11 cellular contexts compared by ENCODE assay signal in genomic region chr4:37837446-37837845, GRCh38. TPM values are rescaled to one million over a fixed set of nuclear protein-coding genes. Genes with fewer than 3 reads are reported as not detected.
DNase-seq lines count a peak whose midpoint lies in the region; ATAC-seq and TF ChIP-seq lines count a peak whose summit lies in the region.
"Had no signal": no experiment of that assay in that cellular context is flagged by ENCODE, and none has a peak within 500 bp of the region (broad histone marks: within the 10 kb centered on the region; RNA-seq: fewer than 3 reads in every experiment).

No MANE protein-coding gene starts in this region.

- no peak for TF ChIP-seq CTCF in fibroblast of pulmonary artery (IDR thresholded peaks at IDR 0.05; ENCODE audit: low read length, missing control alignments)
- TF ChIP-seq CTCF in type B pancreatic cell (conservative IDR thresholded peaks at IDR 0.05), result no peak

- H3K27me3 Mint-ChIP-seq in activated T-cell treated with anti-CD3 and anti-CD28 coated beads, Interleukin-2, amount 50 U/mL, for 72 hours (ENCODE audit: low read depth), result no peaks in the 10 kb centered on the region
- no peaks in the 10 kb centered on the region for H3K27me3 Mint-ChIP-seq in T-helper 17 cell
- H3K27me3 Mint-ChIP-seq in stimulated activated naive CD8-positive, alpha-beta T cell treated with anti-CD3 and anti-CD28 coated beads, Interleukin-15, amount 100 ng/mL, for 72 hours, result no peaks in the 10 kb centered on the region
- no peaks in the 10 kb centered on the region for H3K27me3 Mint-ChIP-seq in type B pancreatic cell
- H3K27me3 Mint-ChIP-seq: dendritic cell treated with granulocyte-macrophage colony-stimulating factor and Interleukin-4, amounts not matched to agents 40 ng/mL and 50 ng/mL, for 4 days had no signal

- no peak overlapping the region for H3K4me3 ChIP-seq in fibroblast of pulmonary artery (replicated peaks; ENCODE audit: low read depth, low read length)
- H3K4me3 ChIP-seq: mucosa of descending colon had no signal

- H3K4me3 Mint-ChIP-seq in activated T-cell treated with anti-CD3 and anti-CD28 coated beads, Interleukin-2, amount 50 U/mL, for 72 hours, result no peak overlapping the region
- peak overlapping the region; percentile 41 for H3K4me3 Mint-ChIP-seq in T-helper 17 cell
- H3K4me3 Mint-ChIP-seq in stimulated activated naive CD8-positive, alpha-beta T cell treated with anti-CD3 and anti-CD28 coated beads, Interleukin-15, amount 100 ng/mL, for 72 hours, result no peak overlapping the region
- no peak overlapping the region for H3K4me3 Mint-ChIP-seq in type B pancreatic cell
- H3K4me3 Mint-ChIP-seq: dendritic cell treated with granulocyte-macrophage colony-stimulating factor and Interleukin-4, amounts not matched to agents 40 ng/mL and 50 ng/mL, for 4 days had no signal

- intact Hi-C loops in posterior cingulate gyrus (cut with DNase I), result no loop called here

- H3K9me3 ChIP-seq in T-helper 17 cell (ENCODE audit: control insufficient read depth, low read length, poor library complexity, severe bottlenecking), result no peaks in the 10 kb centered on the region
- H3K9me3 ChIP-seq: mucosa of descending colon had no signal

- peaks cover 27% of the 10 kb centered on the region for H3K4me1 Mint-ChIP-seq in activated T-cell treated with anti-CD3 and anti-CD28 coated beads, Interleukin-2, amount 50 U/mL, for 72 hours (ENCODE audit: low read depth)
- H3K4me1 Mint-ChIP-seq in T-helper 17 cell, result peaks cover 28% of the 10 kb centered on the region
- H3K4me1 Mint-ChIP-seq in stimulated activated naive CD8-positive, alpha-beta T cell treated with anti-CD3 and anti-CD28 coated beads, Interleukin-15, amount 100 ng/mL, for 72 hours, result peaks cover 26% of the 10 kb centered on the region
- H3K4me1 Mint-ChIP-seq in type B pancreatic cell (ENCODE audit: unreplicated experiment), result peaks cover 5% of the 10 kb centered on the region

- peak overlapping the region; percentile 6 for H3K27ac Mint-ChIP-seq in activated T-cell treated with anti-CD3 and anti-CD28 coated beads, Interleukin-2, amount 50 U/mL, for 72 hours
- H3K27ac Mint-ChIP-seq in T-helper 17 cell (peak overlapping the region; percentile 45), type B pancreatic cell (no peak overlapping the region)
- no peak overlapping the region for H3K27ac Mint-ChIP-seq in stimulated activated naive CD8-positive, alpha-beta T cell treated with anti-CD3 and anti-CD28 coated beads, Interleukin-15, amount 100 ng/mL, for 72 hours

- DNase-seq in activated T-cell treated with anti-CD3 and anti-CD28 coated beads, Interleukin-2, amount 50 U/mL, for 72 hours, result no peak
- no peak for DNase-seq in activated T-cell treated with anti-CD3 and anti-CD28 coated beads, Interleukin-2, amount 50 U/mL, for 1 hour
- DNase-seq in T-helper 17 cell (no peak), fibroblast of pulmonary artery (ENCODE audit: low read depth) (peak; percentile 95), posterior cingulate gyrus (no peak), type B pancreatic cell (ENCODE audit: extremely low spot score, unreplicated experiment) (no peak)
- DNase-seq in stimulated activated naive CD8-positive, alpha-beta T cell treated with anti-CD3 and anti-CD28 coated beads, Interleukin-15, amount 100 ng/mL, for 72 hours, result no peak
- DNase-seq: mucosa of descending colon, WERI-Rb-1 had no signal

- peak; percentile 13 to 15 for ATAC-seq in activated T-cell treated with anti-CD3 and anti-CD28 coated beads, Interleukin-2, amount 50 U/mL, for 72 hours (replicated peaks in 1 of 2)
- ATAC-seq in T-helper 17 cell (peak; percentile 32), GM21528 (IDR thresholded peaks at IDR 0.05; ENCODE audit: low FRiP score, unreplicated experiment) (no peak)
- ATAC-seq in stimulated activated naive CD8-positive, alpha-beta T cell treated with anti-CD3 and anti-CD28 coated beads, Interleukin-15, amount 100 ng/mL, for 72 hours, result peak; percentile 71
- ATAC-seq: mucosa of descending colon had no signal

- peaks cover 5 to 16% of the 10 kb centered on the region in 2 donors for H3K36me3 Mint-ChIP-seq in activated T-cell treated with anti-CD3 and anti-CD28 coated beads, Interleukin-2, amount 50 U/mL, for 72 hours (ENCODE audit: insufficient read depth in 2 of 2)
- peaks cover 4% of the 10 kb centered on the region for H3K36me3 Mint-ChIP-seq in T-helper 17 cell (ENCODE audit: low read depth)
- H3K36me3 Mint-ChIP-seq in type B pancreatic cell, result peaks cover 28% of the 10 kb centered on the region

- no peaks in the 10 kb centered on the region for H3K9me3 Mint-ChIP-seq in activated T-cell treated with anti-CD3 and anti-CD28 coated beads, Interleukin-2, amount 50 U/mL, for 72 hours
- no peaks in the 10 kb centered on the region for H3K9me3 Mint-ChIP-seq in stimulated activated naive CD8-positive, alpha-beta T cell treated with anti-CD3 and anti-CD28 coated beads, Interleukin-15, amount 100 ng/mL, for 72 hours
- H3K9me3 Mint-ChIP-seq in type B pancreatic cell, result no peaks in the 10 kb centered on the region
- H3K9me3 Mint-ChIP-seq: dendritic cell treated with granulocyte-macrophage colony-stimulating factor and Interleukin-4, amounts not matched to agents 40 ng/mL and 50 ng/mL, for 4 days had no signal

RNA-seq across cellular contexts. Expression of gene PGM2, which starts 11.0 kb away (rescaled TPM):
- total RNA-seq in activated T-cell treated with anti-CD3 and anti-CD28 coated beads, Interleukin-2, amount 50 U/mL, for 72 hours, result 10 to 100 TPM; 40.2 to 41.5 TPM
- total RNA-seq in T-helper 17 cell (10 to 100 TPM; 14.0 to 17.7 TPM), type B pancreatic cell (ENCODE audit: low replicate concordance) (37.6 and 51.4 TPM in 2 replicates)

RNA-seq across cellular contexts. Expression of gene TBC1D1, which starts 53.4 kb away (rescaled TPM):
- total RNA-seq in activated T-cell treated with anti-CD3 and anti-CD28 coated beads, Interleukin-2, amount 50 U/mL, for 72 hours, result 10 to 100 TPM; 58.0 to 68.7 TPM
- total RNA-seq in T-helper 17 cell (10 to 100 TPM; 45.5 to 51.1 TPM), type B pancreatic cell (ENCODE audit: low replicate concordance) (85.3 and 110 TPM in 2 replicates)

Comparison
In these comparisons a context has a peak if more than half of its experiments do, and no peak if none do; other contexts are left out.
1. H3K27ac Mint-ChIP-seq: peak in activated T-cell treated with anti-CD3 and anti-CD28 coated beads, Interleukin-2, amount 50 U/mL, for 72 hours (single experiment) and T-helper 17 cell (single experiment); none in stimulated activated naive CD8-positive, alpha-beta T cell treated with anti-CD3 and anti-CD28 coated beads, Interleukin-15, amount 100 ng/mL, for 72 hours (0 of 2) and type B pancreatic cell (single experiment).